18 cellular contexts compared by ENCODE assay signal in the genomic region with DNA sequence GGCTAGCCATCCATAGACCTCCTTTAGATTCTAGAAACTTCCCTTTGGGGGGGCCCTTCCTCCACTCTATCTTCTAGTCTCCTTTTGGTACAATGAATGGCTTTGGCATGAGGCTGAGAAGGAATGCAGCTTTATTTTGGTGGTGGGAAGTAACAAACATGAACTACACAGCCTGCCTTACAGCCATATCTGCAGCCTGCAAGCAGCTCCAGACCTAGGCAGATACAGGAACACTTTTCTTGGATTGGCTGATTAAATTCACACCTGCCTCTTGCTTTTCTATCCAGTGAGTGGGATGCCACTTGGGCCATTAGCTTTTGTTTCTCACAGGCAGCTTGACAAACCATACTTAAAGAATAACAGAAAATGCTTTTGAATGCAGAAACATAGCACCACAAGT. TPM values are rescaled to one million over a fixed set of nuclear protein-coding genes. Genes with fewer than 3 reads are reported as not detected.
"Had no signal": no experiment of that assay in that cellular context is flagged by ENCODE, and none has a peak within 500 bp of the region (broad histone marks: within the 10 kb centered on the region; RNA-seq: fewer than 3 reads in every experiment).

No MANE protein-coding gene starts in this region.

- H3K36me3 ChIP-seq: adrenal gland, spleen, suprapubic skin, upper lobe of left lung had no signal

- ATAC-seq: activated CD4-positive, CD25-positive, alpha-beta regulatory T cell treated with anti-CD3 and anti-CD28 coated beads, Interleukin-2, amount 50 U/mL, for 24 hours; psoas muscle; sciatic nerve; T-cell had no signal

- H3K27ac Mint-ChIP-seq: immature natural killer cell; nephron; stimulated activated naive CD8-positive, alpha-beta T cell treated with anti-CD3 and anti-CD28 coated beads, Interleukin-15, Interleukin-2, amounts not matched to agents 100 ng/mL and 50 ng/mL, for 24 hours; T-cell had no signal

- H3K4me3 Mint-ChIP-seq: immature natural killer cell; nephron; stimulated activated naive CD8-positive, alpha-beta T cell treated with anti-CD3 and anti-CD28 coated beads, Interleukin-15, Interleukin-2, amounts not matched to agents 100 ng/mL and 50 ng/mL, for 24 hours; T-cell had no signal

- H3K27ac ChIP-seq: adrenal gland, psoas muscle, spleen, suprapubic skin, upper lobe of left lung had no signal

- H3K9me3 Mint-ChIP-seq: immature natural killer cell; nephron; stimulated activated naive CD8-positive, alpha-beta T cell treated with anti-CD3 and anti-CD28 coated beads, Interleukin-15, Interleukin-2, amounts not matched to agents 100 ng/mL and 50 ng/mL, for 24 hours; T-cell had no signal

- H3K9me3 ChIP-seq: adrenal gland, psoas muscle, spleen, suprapubic skin, upper lobe of left lung had no signal

- H3K4me1 ChIP-seq: psoas muscle, spleen, suprapubic skin, upper lobe of left lung had no signal

- DNase-seq: activated CD4-positive, alpha-beta T cell treated with anti-CD3 and anti-CD28 coated beads, Interleukin-2, amount 50 U/mL, for 4 hours; activated naive CD4-positive, alpha-beta T cell treated with anti-CD3 and anti-CD28 coated beads, Interleukin-2, amount 50 U/mL, for 16 hours; adrenal gland; caudate nucleus; cortex of kidney; effector memory CD4-positive, alpha-beta T cell; head of caudate nucleus; immature natural killer cell; psoas muscle; spleen; T-cell; T-helper 9 cell; upper lobe of left lung had no signal

- H3K4me3 ChIP-seq: adrenal gland, psoas muscle, spleen, suprapubic skin, upper lobe of left lung had no signal

- H3K4me1 Mint-ChIP-seq: immature natural killer cell, T-cell had no signal

- H3K27me3 ChIP-seq: adrenal gland, spleen, suprapubic skin, upper lobe of left lung had no signal

- H3K36me3 Mint-ChIP-seq: immature natural killer cell, T-cell had no signal

RNA-seq across cellular contexts. Expression of a gene that starts 28.2 kb away (rescaled TPM):
- polyA plus RNA-seq: immature natural killer cell had no signal

RNA-seq across cellular contexts. Expression of a gene that starts 34.0 kb away (rescaled TPM):
- polyA plus RNA-seq: immature natural killer cell had no signal
